10 cellular contexts compared by ENCODE assay signal in genomic region chr10:110335314-110336064, GRCh38. TPM values are rescaled to one million over a fixed set of nuclear protein-coding genes. Genes with fewer than 3 reads are reported as not detected.
A peak's percentile ranks its signal among the peaks of the same experiment; 100 is the strongest.
DNase-seq lines count a peak whose midpoint lies in the region; TF ChIP-seq lines count a peak whose summit lies in the region.
"Had no signal": no experiment of that assay in that cellular context is flagged by ENCODE, and none has a peak within 500 bp of the region (broad histone marks: within the 10 kb centered on the region; RNA-seq: fewer than 3 reads in every experiment).

No MANE protein-coding gene starts in this region.

- H3K9me3 Mint-ChIP-seq in activated naive CD4-positive, alpha-beta T cell treated with anti-CD3 and anti-CD28 coated beads, Interleukin-2, amount 10 ng/mL, durations not matched to agents 7 days and 5 days, result peaks cover 15% of the 10 kb centered on the region
- peaks cover 14% of the 10 kb centered on the region for H3K9me3 Mint-ChIP-seq in T-helper 1 cell treated with Interleukin-12 subunit alpha and Interleukin-12 subunit beta and Interleukin-4 antibody, amounts not matched to agents 30 μg/mL and 1 μg/mL, for 36 hours
- no peaks in the 10 kb centered on the region for H3K9me3 Mint-ChIP-seq in type B pancreatic cell

- peaks cover 12% of the 10 kb centered on the region for H3K27me3 Mint-ChIP-seq in activated naive CD4-positive, alpha-beta T cell treated with anti-CD3 and anti-CD28 coated beads, Interleukin-2, amount 10 ng/mL, durations not matched to agents 7 days and 5 days
- no peaks in the 10 kb centered on the region for H3K27me3 Mint-ChIP-seq in T-helper 1 cell treated with Interleukin-12 subunit alpha and Interleukin-12 subunit beta and Interleukin-4 antibody, amounts not matched to agents 30 μg/mL and 1 μg/mL, for 36 hours (ENCODE audit: low read depth)
- H3K27me3 Mint-ChIP-seq in type B pancreatic cell, result no peaks in the 10 kb centered on the region

- no peak for DNase-seq in activated naive CD4-positive, alpha-beta T cell treated with anti-CD3 and anti-CD28 coated beads, Interleukin-2, amount 10 ng/mL, durations not matched to agents 7 days and 5 days
- DNase-seq in activated naive CD4-positive, alpha-beta T cell treated with Interleukin-2 at 50 U/mL for 16 hours, result no peak
- DNase-seq in esophagus muscularis mucosa (ENCODE audit: extremely low spot score) (no peak), type B pancreatic cell (ENCODE audit: extremely low spot score, unreplicated experiment) (no peak), NCI-H1105 treated with DMSO at 0.1 percent for 48 hours (lab: John Stamatoyannopoulos, UW) (no peak), pons (ENCODE audit: low spot score) (no peak), NCI-H2029 treated with DMSO at 0.1 percent for 48 hours (lab: John Stamatoyannopoulos, UW) (no peak)
- DNase-seq: kidney had no signal

- peak overlapping the region; percentile 44 for H3K4me3 Mint-ChIP-seq in activated naive CD4-positive, alpha-beta T cell treated with anti-CD3 and anti-CD28 coated beads, Interleukin-2, amount 10 ng/mL, durations not matched to agents 7 days and 5 days
- peak overlapping the region; percentile 62 for H3K4me3 Mint-ChIP-seq in T-helper 1 cell treated with Interleukin-12 subunit alpha and Interleukin-12 subunit beta and Interleukin-4 antibody, amounts not matched to agents 30 μg/mL and 1 μg/mL, for 36 hours
- H3K4me3 Mint-ChIP-seq in type B pancreatic cell, result no peak overlapping the region

- WGBS in esophagus muscularis mucosa, result 64% methylated on average over 7 of the region's 7 CpGs

- CTCF ChIA-PET in activated naive CD4-positive, alpha-beta T cell treated with anti-CD3 and anti-CD28 coated beads, Interleukin-2, amount 10 ng/mL, durations not matched to agents 7 days and 5 days (lab: Charles Lee), result interaction anchor here (1.1 to 2.3 kb wide), 2 partner anchors 19 kb away, joined by 6 to 14 read pairs; no protein-coding TSS in a partner anchor

- peaks cover 0 to 12% (median 5%) of the 10 kb centered on the region in 4 donors for H3K9me3 ChIP-seq in esophagus muscularis mucosa

- H3K27ac Mint-ChIP-seq in activated naive CD4-positive, alpha-beta T cell treated with anti-CD3 and anti-CD28 coated beads, Interleukin-2, amount 10 ng/mL, durations not matched to agents 7 days and 5 days, result peak overlapping the region; percentile 88
- peak overlapping the region; percentile 82 for H3K27ac Mint-ChIP-seq in T-helper 1 cell treated with Interleukin-12 subunit alpha and Interleukin-12 subunit beta and Interleukin-4 antibody, amounts not matched to agents 30 μg/mL and 1 μg/mL, for 36 hours
- H3K27ac Mint-ChIP-seq in type B pancreatic cell, result peak overlapping the region; percentile 30
- H3K27ac Mint-ChIP-seq: activated naive CD4-positive, alpha-beta T cell treated with anti-CD3 and anti-CD28 coated beads, Interleukin-2, amount 50 U/mL, for 72 hours had no signal

- H3K4me1 ChIP-seq in esophagus muscularis mucosa, result peaks cover 9 to 18% (median 16%) of the 10 kb centered on the region in 4 donors

- no peaks in the 10 kb centered on the region for H3K36me3 ChIP-seq in esophagus muscularis mucosa

- peaks cover 16% of the 10 kb centered on the region for H3K36me3 Mint-ChIP-seq in activated naive CD4-positive, alpha-beta T cell treated with anti-CD3 and anti-CD28 coated beads, Interleukin-2, amount 10 ng/mL, durations not matched to agents 7 days and 5 days
- H3K36me3 Mint-ChIP-seq in T-helper 1 cell treated with Interleukin-12 subunit alpha and Interleukin-12 subunit beta and Interleukin-4 antibody, amounts not matched to agents 30 μg/mL and 1 μg/mL, for 36 hours (ENCODE audit: low read depth), result peaks cover 6% of the 10 kb centered on the region
- H3K36me3 Mint-ChIP-seq in type B pancreatic cell, result no peaks in the 10 kb centered on the region

- TF ChIP-seq POLR2A in esophagus muscularis mucosa (IDR thresholded peaks at IDR 0.05; ENCODE audit: low read depth), result no peak

- intact Hi-C loops in esophagus muscularis mucosa (cut with DNase I), result no loop called here

- no peak overlapping the region for H3K4me3 ChIP-seq in esophagus muscularis mucosa

- no peaks in the 10 kb centered on the region for H3K27me3 ChIP-seq in esophagus muscularis mucosa

- H3K4me1 Mint-ChIP-seq in activated naive CD4-positive, alpha-beta T cell treated with anti-CD3 and anti-CD28 coated beads, Interleukin-2, amount 10 ng/mL, durations not matched to agents 7 days and 5 days, result peaks cover 36% of the 10 kb centered on the region
- H3K4me1 Mint-ChIP-seq in T-helper 1 cell treated with Interleukin-12 subunit alpha and Interleukin-12 subunit beta and Interleukin-4 antibody, amounts not matched to agents 30 μg/mL and 1 μg/mL, for 36 hours (ENCODE audit: low read depth), result peaks cover 37% of the 10 kb centered on the region
- H3K4me1 Mint-ChIP-seq in type B pancreatic cell (ENCODE audit: unreplicated experiment), result peaks cover 19% of the 10 kb centered on the region

- peak overlapping the region; percentile 38 to 72 (median 58) for H3K27ac ChIP-seq in esophagus muscularis mucosa (replicated peaks in 1 of 4)

- TF ChIP-seq EP300 in esophagus muscularis mucosa (IDR thresholded peaks at IDR 0.05), result no peak

- TF ChIP-seq CTCF in esophagus muscularis mucosa (IDR thresholded peaks at IDR 0.05) (no peak), type B pancreatic cell (conservative IDR thresholded peaks at IDR 0.05) (no peak)

RNA-seq across cellular contexts. Expression of gene SMNDC1, which starts 30.8 kb away (rescaled TPM):
- total RNA-seq in esophagus muscularis mucosa, result 10 to 100 TPM in 2 of 4 donors, 1 to 10 TPM in 2; 9.7 to 17.0 (median 13.1) TPM
- 35.4 TPM in 2 replicates for total RNA-seq in type B pancreatic cell (ENCODE audit: low replicate concordance)

Comparison
In these comparisons a context has a peak if more than half of its experiments do, and no peak if none do; other contexts are left out.
1. H3K27ac Mint-ChIP-seq: peak in every context shown above with its lines; median percentile 88 in activated naive CD4-positive, alpha-beta T cell treated with anti-CD3 and anti-CD28 coated beads, Interleukin-2, amount 10 ng/mL, durations not matched to agents 7 days and 5 days; 82 in T-helper 1 cell treated with Interleukin-12 subunit alpha and Interleukin-12 subunit beta and Interleukin-4 antibody, amounts not matched to agents 30 μg/mL and 1 μg/mL, for 36 hours; 30 in type B pancreatic cell.